1 cellular context compared by ENCODE assay signal in the genomic region with DNA sequence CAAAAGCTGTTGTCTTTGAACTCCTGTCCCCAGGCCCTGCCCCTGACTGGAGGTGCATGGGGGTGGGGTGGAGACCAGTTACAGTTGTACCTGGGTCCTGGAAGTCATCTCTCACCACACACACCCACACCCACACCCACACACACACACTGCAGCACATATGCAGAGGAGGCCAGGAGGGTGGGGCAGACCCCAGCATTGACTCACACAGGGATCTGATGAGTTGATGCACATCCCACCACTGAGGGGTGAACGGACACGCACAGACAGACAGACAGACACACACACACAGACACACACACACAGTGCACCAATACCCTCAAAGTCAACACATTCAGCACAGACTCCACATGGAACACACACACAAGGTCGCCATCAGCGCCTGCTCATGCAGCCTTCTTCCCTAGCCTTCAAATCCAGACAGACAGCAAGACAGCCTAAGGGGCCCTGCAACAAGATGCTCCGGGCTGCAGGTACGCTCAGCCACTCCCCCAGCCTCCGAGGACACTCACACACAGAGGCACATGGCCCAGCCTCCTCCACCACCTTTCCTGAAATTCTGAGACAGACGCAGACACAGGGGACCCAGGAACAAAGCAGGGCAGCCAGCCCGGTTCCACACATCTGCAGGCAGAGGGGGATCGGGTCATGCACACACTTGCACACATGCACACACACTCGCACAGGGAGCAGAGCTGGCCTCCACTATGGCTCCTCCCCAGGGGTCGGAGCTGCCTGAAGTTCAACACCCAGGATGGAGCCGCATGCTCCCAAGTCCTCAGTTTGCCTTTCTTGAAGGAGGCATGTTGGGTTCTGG.
TF ChIP-seq lines count a peak whose summit lies in the region.

No MANE protein-coding gene starts in this region.

TF ChIP-seq in H1, 55 proteins besides CTCF, POLR2A, EP300 and RAD21 (continued from another document):
- no peak for TF ChIP-seq EZH2 (IDR thresholded peaks at IDR 0.05; ENCODE audit: low read depth, low read length, severe bottlenecking)
- TF ChIP-seq TAF1 (IDR thresholded peaks at IDR 0.05; ENCODE audit: low read depth, low read length) = no peak
- no peak for TF ChIP-seq GTF2F1 (IDR thresholded peaks at IDR 0.05; ENCODE audit: borderline replicate concordance, low read depth, low read length)
- TF ChIP-seq TBP (IDR thresholded peaks at IDR 0.05; ENCODE audit: low read depth, low read length) = no peak
- TF ChIP-seq, protein P1, sequence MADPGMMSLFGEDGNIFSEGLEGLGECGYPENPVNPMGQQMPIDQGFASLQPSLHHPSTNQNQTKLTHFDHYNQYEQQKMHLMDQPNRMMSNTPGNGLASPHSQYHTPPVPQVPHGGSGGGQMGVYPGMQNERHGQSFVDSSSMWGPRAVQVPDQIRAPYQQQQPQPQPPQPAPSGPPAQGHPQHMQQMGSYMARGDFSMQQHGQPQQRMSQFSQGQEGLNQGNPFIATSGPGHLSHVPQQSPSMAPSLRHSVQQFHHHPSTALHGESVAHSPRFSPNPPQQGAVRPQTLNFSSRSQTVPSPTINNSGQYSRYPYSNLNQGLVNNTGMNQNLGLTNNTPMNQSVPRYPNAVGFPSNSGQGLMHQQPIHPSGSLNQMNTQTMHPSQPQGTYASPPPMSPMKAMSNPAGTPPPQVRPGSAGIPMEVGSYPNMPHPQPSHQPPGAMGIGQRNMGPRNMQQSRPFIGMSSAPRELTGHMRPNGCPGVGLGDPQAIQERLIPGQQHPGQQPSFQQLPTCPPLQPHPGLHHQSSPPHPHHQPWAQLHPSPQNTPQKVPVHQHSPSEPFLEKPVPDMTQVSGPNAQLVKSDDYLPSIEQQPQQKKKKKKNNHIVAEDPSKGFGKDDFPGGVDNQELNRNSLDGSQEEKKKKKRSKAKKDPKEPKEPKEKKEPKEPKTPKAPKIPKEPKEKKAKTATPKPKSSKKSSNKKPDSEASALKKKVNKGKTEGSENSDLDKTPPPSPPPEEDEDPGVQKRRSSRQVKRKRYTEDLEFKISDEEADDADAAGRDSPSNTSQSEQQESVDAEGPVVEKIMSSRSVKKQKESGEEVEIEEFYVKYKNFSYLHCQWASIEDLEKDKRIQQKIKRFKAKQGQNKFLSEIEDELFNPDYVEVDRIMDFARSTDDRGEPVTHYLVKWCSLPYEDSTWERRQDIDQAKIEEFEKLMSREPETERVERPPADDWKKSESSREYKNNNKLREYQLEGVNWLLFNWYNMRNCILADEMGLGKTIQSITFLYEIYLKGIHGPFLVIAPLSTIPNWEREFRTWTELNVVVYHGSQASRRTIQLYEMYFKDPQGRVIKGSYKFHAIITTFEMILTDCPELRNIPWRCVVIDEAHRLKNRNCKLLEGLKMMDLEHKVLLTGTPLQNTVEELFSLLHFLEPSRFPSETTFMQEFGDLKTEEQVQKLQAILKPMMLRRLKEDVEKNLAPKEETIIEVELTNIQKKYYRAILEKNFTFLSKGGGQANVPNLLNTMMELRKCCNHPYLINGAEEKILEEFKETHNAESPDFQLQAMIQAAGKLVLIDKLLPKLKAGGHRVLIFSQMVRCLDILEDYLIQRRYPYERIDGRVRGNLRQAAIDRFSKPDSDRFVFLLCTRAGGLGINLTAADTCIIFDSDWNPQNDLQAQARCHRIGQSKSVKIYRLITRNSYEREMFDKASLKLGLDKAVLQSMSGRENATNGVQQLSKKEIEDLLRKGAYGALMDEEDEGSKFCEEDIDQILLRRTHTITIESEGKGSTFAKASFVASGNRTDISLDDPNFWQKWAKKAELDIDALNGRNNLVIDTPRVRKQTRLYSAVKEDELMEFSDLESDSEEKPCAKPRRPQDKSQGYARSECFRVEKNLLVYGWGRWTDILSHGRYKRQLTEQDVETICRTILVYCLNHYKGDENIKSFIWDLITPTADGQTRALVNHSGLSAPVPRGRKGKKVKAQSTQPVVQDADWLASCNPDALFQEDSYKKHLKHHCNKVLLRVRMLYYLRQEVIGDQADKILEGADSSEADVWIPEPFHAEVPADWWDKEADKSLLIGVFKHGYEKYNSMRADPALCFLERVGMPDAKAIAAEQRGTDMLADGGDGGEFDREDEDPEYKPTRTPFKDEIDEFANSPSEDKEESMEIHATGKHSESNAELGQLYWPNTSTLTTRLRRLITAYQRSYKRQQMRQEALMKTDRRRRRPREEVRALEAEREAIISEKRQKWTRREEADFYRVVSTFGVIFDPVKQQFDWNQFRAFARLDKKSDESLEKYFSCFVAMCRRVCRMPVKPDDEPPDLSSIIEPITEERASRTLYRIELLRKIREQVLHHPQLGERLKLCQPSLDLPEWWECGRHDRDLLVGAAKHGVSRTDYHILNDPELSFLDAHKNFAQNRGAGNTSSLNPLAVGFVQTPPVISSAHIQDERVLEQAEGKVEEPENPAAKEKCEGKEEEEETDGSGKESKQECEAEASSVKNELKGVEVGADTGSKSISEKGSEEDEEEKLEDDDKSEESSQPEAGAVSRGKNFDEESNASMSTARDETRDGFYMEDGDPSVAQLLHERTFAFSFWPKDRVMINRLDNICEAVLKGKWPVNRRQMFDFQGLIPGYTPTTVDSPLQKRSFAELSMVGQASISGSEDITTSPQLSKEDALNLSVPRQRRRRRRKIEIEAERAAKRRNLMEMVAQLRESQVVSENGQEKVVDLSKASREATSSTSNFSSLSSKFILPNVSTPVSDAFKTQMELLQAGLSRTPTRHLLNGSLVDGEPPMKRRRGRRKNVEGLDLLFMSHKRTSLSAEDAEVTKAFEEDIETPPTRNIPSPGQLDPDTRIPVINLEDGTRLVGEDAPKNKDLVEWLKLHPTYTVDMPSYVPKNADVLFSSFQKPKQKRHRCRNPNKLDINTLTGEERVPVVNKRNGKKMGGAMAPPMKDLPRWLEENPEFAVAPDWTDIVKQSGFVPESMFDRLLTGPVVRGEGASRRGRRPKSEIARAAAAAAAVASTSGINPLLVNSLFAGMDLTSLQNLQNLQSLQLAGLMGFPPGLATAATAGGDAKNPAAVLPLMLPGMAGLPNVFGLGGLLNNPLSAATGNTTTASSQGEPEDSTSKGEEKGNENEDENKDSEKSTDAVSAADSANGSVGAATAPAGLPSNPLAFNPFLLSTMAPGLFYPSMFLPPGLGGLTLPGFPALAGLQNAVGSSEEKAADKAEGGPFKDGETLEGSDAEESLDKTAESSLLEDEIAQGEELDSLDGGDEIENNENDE (IDR thresholded peaks at IDR 0.05; ENCODE audit: insufficient replicate concordance, low read length) = no peak
- no peak for TF ChIP-seq TAF7 (optimal IDR thresholded peaks at IDR 0.05; ENCODE audit: borderline replicate concordance, low read depth, low read length)
- TF ChIP-seq CREB1 (IDR thresholded peaks at IDR 0.05) = no peak
- no peak for TF ChIP-seq CHD2 (IDR thresholded peaks at IDR 0.05; ENCODE audit: low read length)
- no peak for TF ChIP-seq EGR1 (IDR thresholded peaks at IDR 0.05; ENCODE audit: borderline replicate concordance, low read depth, low read length)
- TF ChIP-seq HDAC6 (IDR thresholded peaks at IDR 0.05; ENCODE audit: low read depth, low read length) = no peak
